19 cellular contexts compared by ENCODE assay signal in the genomic region with DNA sequence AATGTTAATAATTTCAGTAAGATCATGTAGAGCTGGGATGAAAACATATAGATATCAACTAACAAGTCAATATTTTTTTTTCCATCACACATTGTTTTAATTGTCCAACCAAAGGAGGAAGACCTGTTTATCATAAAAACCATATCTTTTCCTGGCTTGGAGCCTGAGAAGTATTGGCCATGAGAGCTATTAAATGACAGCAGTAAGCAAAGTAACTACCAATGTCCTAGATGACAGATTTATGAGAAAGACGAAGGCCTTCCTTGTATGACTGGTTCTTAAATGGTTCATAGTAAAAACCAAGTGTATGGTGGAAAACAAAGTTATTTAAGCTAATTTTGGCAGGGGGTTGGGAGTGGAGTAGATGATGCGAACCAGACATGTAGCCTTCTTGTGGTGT.
DNase-seq lines count a peak whose midpoint lies in the region; ATAC-seq, FAIRE-seq and TF ChIP-seq lines count a peak whose summit lies in the region.
"Had no signal": no experiment of that assay in that cellular context is flagged by ENCODE, and none has a peak within 500 bp of the region (broad histone marks: within the 10 kb centered on the region; RNA-seq: fewer than 3 reads in every experiment).

No MANE protein-coding gene starts in this region.

- H3K27me3 ChIP-seq in PC-3 (ENCODE audit: low read length) (no peaks in the 10 kb centered on the region), endothelial cell of umbilical vein (ENCODE audit: control insufficient read depth in 2 of 2, insufficient read depth in 2 of 2, low read length in 2 of 2) (no peaks in the 10 kb centered on the region), colonic mucosa (no peaks in the 10 kb centered on the region), suprapubic skin (no peaks in the 10 kb centered on the region)
- H3K27me3 ChIP-seq: BE2C had no signal

- POLR2A ChIA-PET in HEK293T (lab: Yijun Ruan, JAX): no interaction called here
- POLR2A ChIA-PET in PC-3 (lab: Charles Lee; ENCODE audit: unreplicated experiment): no interaction called here
- POLR2A ChIA-PET in endothelial cell of umbilical vein (lab: Charles Lee): no interaction called here

- no peak for TF ChIP-seq EP300 in suprapubic skin (IDR thresholded peaks at IDR 0.05)

- WGBS in suprapubic skin: 45% methylated on average over 2 of the region's 2 CpGs

- FAIRE-seq in endothelial cell of umbilical vein (lab: Jason Lieb, UNC): no peak
- FAIRE-seq: GM12891 had no signal

- H4K20me1 ChIP-seq in PC-3 (ENCODE audit: low read length) (no peaks in the 10 kb centered on the region), endothelial cell of umbilical vein (replicated peaks; ENCODE audit: control insufficient read depth, extremely low read depth, insufficient read depth, low read length) (no peaks in the 10 kb centered on the region)

- BruUV-seq in PC-3 (replicated peaks; lab: Mats Ljungman, UMichigan) (no TSS peak), endothelial cell of umbilical vein (replicated peaks; lab: Mats Ljungman, UMichigan) (no TSS peak)

- H3K9me2 ChIP-seq in PC-3 (replicated peaks; ENCODE audit: low read length): no peaks in the 10 kb centered on the region

- TF ChIP-seq POLR2A in endothelial cell of umbilical vein (IDR thresholded peaks at IDR 0.05; ENCODE audit: low read depth, low read length) (no peak), suprapubic skin (IDR thresholded peaks at IDR 0.05) (no peak)

- H3F3A ChIP-seq in PC-3 (ENCODE audit: low read length, unreplicated experiment): no peaks in the 10 kb centered on the region

- H3K4me1 ChIP-seq in PC-3 (ENCODE audit: insufficient read depth, low read length) (peaks cover 16% of the 10 kb centered on the region; the same call in 1 of the 2 replicates), endothelial cell of umbilical vein (ENCODE audit: control insufficient read depth, extremely low read depth, insufficient read depth, low read length) (peaks cover 2% of the 10 kb centered on the region), colonic mucosa (no peaks in the 10 kb centered on the region), suprapubic skin (no peaks in the 10 kb centered on the region)
- H3K4me1 ChIP-seq: BE2C, HAP-1 had no signal

- H3K9ac ChIP-seq in PC-3 (ENCODE audit: low read length) (no peak overlapping the region), endothelial cell of umbilical vein (replicated peaks; ENCODE audit: extremely low read depth, insufficient read depth, low read length) (no peak overlapping the region), colonic mucosa (ENCODE audit: low read depth in 2 of 2, low read length in 2 of 2) (no peak overlapping the region)

- dilution Hi-C loops in endothelial cell of umbilical vein (cut with MboI; ENCODE audit: extremely low pct_ligation_motif_present, low sequenced_read_pairs): no loop called here

- H3K4me3 ChIP-seq in PC-3 (ENCODE audit: low read length) (no peak overlapping the region), endothelial cell of umbilical vein (replicated peaks in 1 of 3; ENCODE audit: insufficient read depth in 1 of 3, low read depth in 1 of 3, low read length in 3 of 3) (no peak overlapping the region), colonic mucosa (no peak overlapping the region), suprapubic skin (no peak overlapping the region)
- H3K4me3 ChIP-seq: HAP-1 had no signal

- H3K36me3 ChIP-seq in PC-3 (ENCODE audit: low read depth, low read length) (no peaks in the 10 kb centered on the region), endothelial cell of umbilical vein (ENCODE audit: control insufficient read depth in 2 of 2, extremely low read depth in 1 of 2, insufficient read depth in 2 of 2, low read length in 2 of 2) (no peaks in the 10 kb centered on the region), colonic mucosa (no peaks in the 10 kb centered on the region), suprapubic skin (no peaks in the 10 kb centered on the region)
- H3K36me3 ChIP-seq: BE2C, HAP-1 had no signal

- peak; percentile 21 for DNase-seq in A172 (ENCODE audit: low spot score)
- DNase-seq in HEK293T (ENCODE audit: extremely low spot score): no peak
- DNase-seq in PC-3: peak; percentile 60
- peak; percentile 43 for DNase-seq in endothelial cell of umbilical vein (ENCODE audit: low read depth, low spot score)
- no peak for DNase-seq in colonic mucosa
- no peak for DNase-seq in suprapubic skin (ENCODE audit: low spot score in 2 of 2)
- DNase-seq: 8988T; BE2C; CD4-positive, alpha-beta memory T cell; DMS79; GOT3; HFFc6; IMR-90 had no signal

- peaks cover 6% of the 10 kb centered on the region; the same call in 1 of the 2 replicates for H3K9me3 ChIP-seq in PC-3 (ENCODE audit: low read length)
- H3K9me3 ChIP-seq in endothelial cell of umbilical vein (replicated peaks; ENCODE audit: control insufficient read depth, insufficient read depth, low read length): no peaks in the 10 kb centered on the region
- no peaks in the 10 kb centered on the region for H3K9me3 ChIP-seq in colonic mucosa
- no peaks in the 10 kb centered on the region for H3K9me3 ChIP-seq in suprapubic skin
- H3K9me3 ChIP-seq: BE2C, HAP-1 had no signal

- H3K9me1 ChIP-seq in endothelial cell of umbilical vein (replicated peaks; ENCODE audit: control insufficient read depth, extremely low read depth, insufficient read depth, low read length): no peaks in the 10 kb centered on the region

- no peak overlapping the region for H3K27ac ChIP-seq in PC-3 (ENCODE audit: low read length)
- H3K27ac ChIP-seq in endothelial cell of umbilical vein (ENCODE audit: insufficient read depth, low read depth, low read length): no peak overlapping the region
- H3K27ac ChIP-seq in colonic mucosa: no peak overlapping the region
- H3K27ac ChIP-seq in suprapubic skin: no peak overlapping the region
- H3K27ac ChIP-seq: C4-2B, HL-60 had no signal

- no peaks in the 10 kb centered on the region for H3K79me2 ChIP-seq in PC-3 (ENCODE audit: low read length)
- H3K79me2 ChIP-seq in endothelial cell of umbilical vein (ENCODE audit: control insufficient read depth, insufficient read depth, low read length): no peaks in the 10 kb centered on the region

- intact Hi-C loops in PC-3 (cut with micrococcal nuclease) (no loop called here), endothelial cell of umbilical vein (cut with micrococcal nuclease) (no loop called here), colonic mucosa (cut with DNase I) (loop anchor here (10.0 kb wide), 1 partner anchor 263 kb away; no protein-coding TSS in a partner anchor)

- TF ChIP-seq CTCF in PC-3 (conservative IDR thresholded peaks at IDR 0.05; ENCODE audit: low read depth, low read length): no peak
- TF ChIP-seq CTCF in endothelial cell of umbilical vein (IDR thresholded peaks at IDR 0.05; ENCODE audit: extremely low read depth in 1 of 2, insufficient read depth in 1 of 2, low read depth in 1 of 2, low read length in 2 of 2): no peak
- no peak for TF ChIP-seq CTCF in colonic mucosa (IDR thresholded peaks at IDR 0.05)
- TF ChIP-seq CTCF in suprapubic skin (IDR thresholded peaks at IDR 0.05): no peak

- no peak for ATAC-seq in PC-3
- ATAC-seq in HG03280 (IDR thresholded peaks at IDR 0.05; ENCODE audit: unreplicated experiment): no peak
- no peak for ATAC-seq in GM19351 (IDR thresholded peaks at IDR 0.05; ENCODE audit: unreplicated experiment)

- H2AFZ ChIP-seq in PC-3 (ENCODE audit: low read length) (no peak overlapping the region), endothelial cell of umbilical vein (ENCODE audit: low read depth, low read length) (no peak overlapping the region)

- CTCF ChIA-PET in HEK293T (lab: Yijun Ruan, JAX): interaction anchor here (0.6 kb wide), 1 partner anchor 91 kb away, joined by 4 read pairs; no protein-coding TSS in a partner anchor
- CTCF ChIA-PET in PC-3 (lab: Charles Lee): no interaction called here
- CTCF ChIA-PET in endothelial cell of umbilical vein (lab: Charles Lee): interaction anchor here (1.2 kb wide), 1 partner anchor 15 kb away, joined by 3 read pairs; no protein-coding TSS in a partner anchor

- H3K4me2 ChIP-seq in PC-3 (ENCODE audit: low read length) (no peak overlapping the region), endothelial cell of umbilical vein (ENCODE audit: insufficient read depth, low read length) (no peak overlapping the region)

TF ChIP-seq in HEK293T, 16 proteins besides CTCF, POLR2A, EP300 and RAD21:
- TF ChIP-seq, protein P1, sequence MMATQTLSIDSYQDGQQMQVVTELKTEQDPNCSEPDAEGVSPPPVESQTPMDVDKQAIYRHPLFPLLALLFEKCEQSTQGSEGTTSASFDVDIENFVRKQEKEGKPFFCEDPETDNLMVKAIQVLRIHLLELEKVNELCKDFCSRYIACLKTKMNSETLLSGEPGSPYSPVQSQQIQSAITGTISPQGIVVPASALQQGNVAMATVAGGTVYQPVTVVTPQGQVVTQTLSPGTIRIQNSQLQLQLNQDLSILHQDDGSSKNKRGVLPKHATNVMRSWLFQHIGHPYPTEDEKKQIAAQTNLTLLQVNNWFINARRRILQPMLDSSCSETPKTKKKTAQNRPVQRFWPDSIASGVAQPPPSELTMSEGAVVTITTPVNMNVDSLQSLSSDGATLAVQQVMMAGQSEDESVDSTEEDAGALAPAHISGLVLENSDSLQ (IDR thresholded peaks at IDR 0.05): peak; percentile 32; the same call in 1 of the 2 replicates
- no peak for TF ChIP-seq SP1 (IDR thresholded peaks at IDR 0.05)
- TF ChIP-seq ELF4 (IDR thresholded peaks at IDR 0.05): no peak
- no peak for TF ChIP-seq ZNF384 (IDR thresholded peaks at IDR 0.05)
- no peak for TF ChIP-seq NFRKB (IDR thresholded peaks at IDR 0.05)
TF ChIP-seq in HEK293T: peak in this region for 1.

TF ChIP-seq in endothelial cell of umbilical vein, 7 proteins besides CTCF, POLR2A, EP300 and RAD21:
- no peak for TF ChIP-seq MAX (IDR thresholded peaks at IDR 0.05; ENCODE audit: insufficient read depth, insufficient read length)
- TF ChIP-seq MYC (IDR thresholded peaks at IDR 0.05; ENCODE audit: low read depth, low read length): no peak
- no peak for TF ChIP-seq EZH2 (IDR thresholded peaks at IDR 0.05; ENCODE audit: borderline replicate concordance, low read depth, low read length, severe bottlenecking)
- TF ChIP-seq POLR2AphosphoS5 (IDR thresholded peaks at IDR 0.05; ENCODE audit: insufficient read depth, low read depth, low read length): no peak
- no peak for TF ChIP-seq GATA2 (IDR thresholded peaks at IDR 0.05; ENCODE audit: insufficient read depth, insufficient read length, low read depth, low read length)
- no peak for TF ChIP-seq JUN (IDR thresholded peaks at IDR 0.05; ENCODE audit: borderline replicate concordance, insufficient read depth, insufficient read length, low read depth)
- no peak for TF ChIP-seq FOS (IDR thresholded peaks at IDR 0.05; ENCODE audit: borderline replicate concordance, insufficient read depth, low read length)

Comparison
In these comparisons a context has a peak if more than half of its experiments do, and no peak if none do; other contexts are left out.
1. DNase-seq: peak in A172 (single experiment), PC-3 (single experiment) and endothelial cell of umbilical vein (single experiment); none in HEK293T (single experiment), colonic mucosa (single experiment) and suprapubic skin (0 of 2).